ENCODE assay signal across 16 cellular contexts in the genomic region with DNA sequence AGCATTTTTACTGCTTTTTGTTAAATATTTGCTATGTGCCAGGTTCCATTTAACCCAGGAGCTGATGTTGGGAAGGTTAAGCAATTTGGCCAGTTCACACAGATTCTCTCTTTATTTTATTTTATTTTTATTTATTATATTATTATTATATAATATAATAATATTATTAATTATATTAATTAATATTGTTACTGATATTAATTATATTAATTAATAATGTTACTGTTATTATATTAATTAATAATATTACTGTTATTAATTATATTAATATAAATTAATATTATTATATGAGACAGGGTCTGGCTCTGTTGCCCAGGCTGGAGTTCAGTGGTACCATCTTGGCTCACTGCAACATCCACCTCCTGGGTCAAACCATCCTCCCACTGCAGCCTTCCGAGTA.
"Had no signal": no experiment of that assay in that cellular context is flagged by ENCODE, and none has a peak within 500 bp of the region (broad histone marks: within the 10 kb centered on the region; RNA-seq: fewer than 3 reads in every experiment).

No MANE protein-coding gene starts in this region.

- DNase-seq: effector memory CD8-positive, alpha-beta T cell; hippocampal formation; kidney glomerular epithelial cell; lower lobe of right lung; natural killer cell; stimulated activated CD4-positive, alpha-beta T cell treated with anti-CD3 and anti-CD28 coated beads, Interleukin-12 subunit alpha, Interleukin-12 subunit beta, amount 100 ng/mL, for 4 hours; stimulated activated naive CD4-positive, alpha-beta T cell; stomach; substantia nigra; transverse colon had no signal

- ATAC-seq: effector memory CD8-positive, alpha-beta T cell; left lobe of liver; lower lobe of right lung; natural killer cell; sciatic nerve had no signal

- H3K9me3 ChIP-seq: esophagus muscularis mucosa, lower lobe of right lung, thoracic aorta, transverse colon had no signal

- H3K27ac ChIP-seq: epithelial cell of prostate, esophagus muscularis mucosa, lower lobe of right lung, skin epidermis, stomach, thoracic aorta, transverse colon had no signal

- H3K4me3 ChIP-seq: esophagus muscularis mucosa, lower lobe of right lung, skin epidermis, stomach, thoracic aorta, transverse colon had no signal

- H3K36me3 ChIP-seq: esophagus muscularis mucosa, lower lobe of right lung, stomach, thoracic aorta, transverse colon had no signal
